20 cellular contexts compared by ENCODE assay signal in the genomic region with DNA sequence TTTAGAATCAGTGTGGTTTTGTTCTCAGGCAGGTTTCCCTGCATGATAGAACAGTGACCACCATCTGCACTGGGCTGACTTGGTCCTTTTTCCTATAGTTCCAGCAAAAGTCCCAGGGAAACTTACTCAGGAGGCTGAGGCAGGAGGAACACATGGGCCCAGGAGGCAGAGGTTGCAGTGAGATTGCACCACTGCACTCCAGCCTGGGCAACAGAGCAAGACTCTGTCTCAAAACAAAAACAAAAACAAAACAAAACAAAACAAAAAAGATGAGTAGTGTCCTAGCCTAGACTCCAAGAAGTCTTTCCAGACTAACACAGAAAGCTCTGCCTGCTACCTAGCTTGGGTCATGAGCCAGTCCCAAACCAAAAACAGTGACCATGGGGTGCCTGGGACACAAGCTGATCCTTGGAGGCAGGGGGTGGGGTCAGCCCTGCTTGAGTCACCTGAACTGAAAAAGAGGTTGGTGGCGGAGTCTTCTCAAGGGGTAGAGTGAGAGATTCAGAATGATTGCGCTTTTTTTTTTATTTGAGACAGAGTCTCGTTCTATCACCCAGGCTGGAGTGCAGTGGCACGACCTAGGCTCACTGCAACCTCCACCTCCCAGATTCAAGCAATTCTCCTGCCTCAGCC. TPM values are rescaled to one million over a fixed set of nuclear protein-coding genes. Genes with fewer than 3 reads are reported as not detected.
A peak's percentile ranks its signal among the peaks of the same experiment; 100 is the strongest.
DNase-seq lines count a peak whose midpoint lies in the region; ATAC-seq, FAIRE-seq and TF ChIP-seq lines count a peak whose summit lies in the region.
"Had no signal": no experiment of that assay in that cellular context is flagged by ENCODE, and none has a peak within 500 bp of the region (broad histone marks: within the 10 kb centered on the region; RNA-seq: fewer than 3 reads in every experiment).

No MANE protein-coding gene starts in this region.

- no peaks in the 10 kb centered on the region for H3K27me3 ChIP-seq in K562 (ENCODE audit: control insufficient read depth in 2 of 2, insufficient read depth in 2 of 2, low read length in 2 of 2)
- H3K27me3 ChIP-seq: BLaER1 treated with 17β-estradiol and CSF1 and Interleukin-3, amounts not matched to agents 10 nM and 100 nM had no signal

- intact Hi-C loops in activated CD8-positive, alpha-beta T cell treated with anti-CD3 and anti-CD28 coated beads for 36 hours (cut with micrococcal nuclease), result no loop called here
- intact Hi-C loops in K562 (cut with micrococcal nuclease), result no loop called here

- peak overlapping the region; percentile 48; the same call in 1 of the 2 replicates for H3K4me2 ChIP-seq in K562 (ENCODE audit: insufficient read depth, low read length)
- H3K4me2 ChIP-seq: BLaER1 treated with 17β-estradiol and CSF1 and Interleukin-3, amounts not matched to agents 10 nM and 100 nM had no signal

- peak overlapping the region; percentile 83 for H2AFZ ChIP-seq in K562 (ENCODE audit: low read depth, low read length)

- peak overlapping the region; percentile 10 to 31; a peak in 3 of 4 replicates for H3K9ac ChIP-seq in K562 (ENCODE audit: insufficient read depth in 1 of 2, low read depth in 2 of 2, low read length in 2 of 2)
- H3K9ac ChIP-seq: BLaER1 treated with 17β-estradiol and CSF1 and Interleukin-3, amounts not matched to agents 10 nM and 100 nM had no signal

- H3K9me3 Mint-ChIP-seq in activated CD8-positive, alpha-beta T cell treated with anti-CD3 and anti-CD28 coated beads for 36 hours, result no peaks in the 10 kb centered on the region
- no peaks in the 10 kb centered on the region for H3K9me3 Mint-ChIP-seq in activated CD8-positive, alpha-beta T cell treated with anti-CD3 and anti-CD28 coated beads, Interleukin-2, amount 10 ng/mL, durations not matched to agents 7 days and 5 days (ENCODE audit: insufficient read depth)
- H3K9me3 Mint-ChIP-seq in neural crest cell, result no peaks in the 10 kb centered on the region
- H3K9me3 Mint-ChIP-seq: CD8-positive, alpha-beta T cell had no signal

- H3K4me1 ChIP-seq in HEK293 (ENCODE audit: control insufficient read depth, insufficient read depth, low read length) (no peaks in the 10 kb centered on the region), K562 (replicated peaks in 1 of 2; ENCODE audit: control insufficient read depth in 2 of 2, insufficient read depth in 2 of 2, low read length in 2 of 2) (peaks cover 6 to 12% of the 10 kb centered on the region in 2 experiments; a peak in 3 of 5 replicates)

- ATAC-seq in activated CD8-positive, alpha-beta T cell treated with anti-CD3 and anti-CD28 coated beads for 36 hours, result peak; percentile 39
- ATAC-seq in activated CD8-positive, alpha-beta T cell treated with anti-CD3 and anti-CD28 coated beads, Interleukin-2, amount 10 ng/mL, durations not matched to agents 7 days and 5 days, result no peak
- ATAC-seq in K562 (peak; percentile 59), HG03457 (IDR thresholded peaks at IDR 0.05; ENCODE audit: unreplicated experiment) (no peak)
- ATAC-seq: CD8-positive, alpha-beta T cell; HCT116 had no signal

- POLR2A ChIA-PET in activated CD8-positive, alpha-beta T cell treated with anti-CD3 and anti-CD28 coated beads for 36 hours (lab: Charles Lee), result interaction anchor here (0.6 kb wide), 1 partner anchor 15 kb away, joined by 4 read pairs; no protein-coding TSS in a partner anchor
- POLR2A ChIA-PET in activated CD8-positive, alpha-beta T cell treated with anti-CD3 and anti-CD28 coated beads, Interleukin-2, amount 10 ng/mL, durations not matched to agents 7 days and 5 days (lab: Charles Lee), result no interaction called here
- POLR2A ChIA-PET in HEK293 (lab: Yijun Ruan, JAX) (no interaction called here), K562 (lab: Yijun Ruan, JAX) (interaction anchor here (0.5 to 1.5 kb wide), 5 partner anchors 7 to 322 kb away, joined by 3 to 5 read pairs (median 3); a partner anchor contains a TSS)

- no peaks in the 10 kb centered on the region for H3K9me3 ChIP-seq in HEK293 (ENCODE audit: control insufficient read depth, insufficient read depth, low read depth, low read length)
- H3K9me3 ChIP-seq in K562 (replicated peaks; ENCODE audit: control insufficient read depth, insufficient read depth, low read depth, low read length), result no peaks in the 10 kb centered on the region
- H3K9me3 ChIP-seq: BLaER1 treated with 17β-estradiol and CSF1 and Interleukin-3, amounts not matched to agents 10 nM and 100 nM had no signal

- 83% methylated on average over 2 of the region's 4 CpGs for whole genome bisulfite sequencing in K562 (ENCODE audit: insufficient coverage, low coverage, missing lambda C conversion rate)

- no peak for TF ChIP-seq RAD21 in K562 (CRISPR knock-in tag; conservative IDR thresholded peaks at IDR 0.05 in 1 of 2, IDR thresholded peaks at IDR 0.05 in 1 of 2)

- no peaks in the 10 kb centered on the region for H3K36me3 Mint-ChIP-seq in activated CD8-positive, alpha-beta T cell treated with anti-CD3 and anti-CD28 coated beads for 36 hours (ENCODE audit: low read depth)
- H3K36me3 Mint-ChIP-seq in activated CD8-positive, alpha-beta T cell treated with anti-CD3 and anti-CD28 coated beads, Interleukin-2, amount 10 ng/mL, durations not matched to agents 7 days and 5 days (ENCODE audit: low read depth), result no peaks in the 10 kb centered on the region
- no peaks in the 10 kb centered on the region for H3K36me3 Mint-ChIP-seq in neural crest cell (ENCODE audit: low read depth)
- H3K36me3 Mint-ChIP-seq: CD8-positive, alpha-beta T cell had no signal

- H4K20me1 ChIP-seq in K562 (replicated peaks; ENCODE audit: control insufficient read depth, insufficient read depth, low read length), result no peaks in the 10 kb centered on the region
- H4K20me1 ChIP-seq: BLaER1 treated with 17β-estradiol and CSF1 and Interleukin-3, amounts not matched to agents 10 nM and 100 nM had no signal

- BruUV-seq in K562 (replicated peaks; lab: Mats Ljungman, UMichigan), result no TSS peak

- TF ChIP-seq CTCF in activated CD8-positive, alpha-beta T cell treated with anti-CD3 and anti-CD28 coated beads for 36 hours (IDR thresholded peaks at IDR 0.05), result no peak
- TF ChIP-seq CTCF in HEK293 (tag by site-specific recombination; IDR thresholded peaks at IDR 0.05) (no peak), K562 (IDR thresholded peaks at IDR 0.05 in 2 of 3, conservative IDR thresholded peaks at IDR 0.05 in 1 of 3; ENCODE audit: insufficient read depth in 2 of 3, low read depth in 1 of 3, low read length in 3 of 3) (no peak), neural crest cell (conservative IDR thresholded peaks at IDR 0.05) (no peak)

- TF ChIP-seq EP300 in K562 (IDR thresholded peaks at IDR 0.05; ENCODE audit: low read length), result no peak

- no peaks in the 10 kb centered on the region for H3K36me3 ChIP-seq in HEK293 (ENCODE audit: control insufficient read depth in 2 of 2, insufficient read depth in 1 of 2, low read length in 2 of 2)
- H3K36me3 ChIP-seq in K562 (ENCODE audit: control insufficient read depth, insufficient read depth, low read length), result no peaks in the 10 kb centered on the region
- H3K36me3 ChIP-seq: BLaER1 treated with 17β-estradiol and CSF1 and Interleukin-3, amounts not matched to agents 10 nM and 100 nM had no signal

- H3K27me3 Mint-ChIP-seq in activated CD8-positive, alpha-beta T cell treated with anti-CD3 and anti-CD28 coated beads for 36 hours, result no peaks in the 10 kb centered on the region
- H3K27me3 Mint-ChIP-seq in activated CD8-positive, alpha-beta T cell treated with anti-CD3 and anti-CD28 coated beads, Interleukin-2, amount 10 ng/mL, durations not matched to agents 7 days and 5 days (ENCODE audit: low read depth), result peaks cover 11% of the 10 kb centered on the region
- no peaks in the 10 kb centered on the region for H3K27me3 Mint-ChIP-seq in neural crest cell (ENCODE audit: low read depth)

- H3K4me3 ChIP-seq in HEK293 (ENCODE audit: low read depth, low read length), result no peak overlapping the region
- no peak overlapping the region for H3K4me3 ChIP-seq in K562
- H3K4me3 ChIP-seq: BLaER1 treated with 17β-estradiol and CSF1 and Interleukin-3, amounts not matched to agents 10 nM and 100 nM had no signal

- H3K4me1 Mint-ChIP-seq in activated CD8-positive, alpha-beta T cell treated with anti-CD3 and anti-CD28 coated beads for 36 hours (ENCODE audit: low read depth), result peaks cover 9% of the 10 kb centered on the region
- H3K4me1 Mint-ChIP-seq in activated CD8-positive, alpha-beta T cell treated with anti-CD3 and anti-CD28 coated beads, Interleukin-2, amount 10 ng/mL, durations not matched to agents 7 days and 5 days (ENCODE audit: low read depth), result no peaks in the 10 kb centered on the region
- H3K4me1 Mint-ChIP-seq in neural crest cell, result peaks cover 20% of the 10 kb centered on the region
- H3K4me1 Mint-ChIP-seq: B cell had no signal

- H3K27ac Mint-ChIP-seq in activated CD8-positive, alpha-beta T cell treated with anti-CD3 and anti-CD28 coated beads for 36 hours, result no peak overlapping the region
- H3K27ac Mint-ChIP-seq in activated CD8-positive, alpha-beta T cell treated with anti-CD3 and anti-CD28 coated beads, Interleukin-2, amount 10 ng/mL, durations not matched to agents 7 days and 5 days, result no peak overlapping the region
- H3K27ac Mint-ChIP-seq in neural crest cell (ENCODE audit: unreplicated experiment), result peak overlapping the region; percentile 90
- H3K27ac Mint-ChIP-seq: B cell; CD8-positive, alpha-beta T cell had no signal

- no peak for DNase-seq in activated CD8-positive, alpha-beta T cell treated with anti-CD3 and anti-CD28 coated beads for 36 hours
- no peak for DNase-seq in activated CD8-positive, alpha-beta T cell treated with anti-CD3 and anti-CD28 coated beads, Interleukin-2, amount 10 ng/mL, durations not matched to agents 7 days and 5 days
- peak in 1 of 4 experiments; percentile 24 for DNase-seq in K562 (ENCODE audit: extremely low read depth in 1 of 4, low spot score in 3 of 4)
- DNase-seq in neural crest cell (ENCODE audit: low read depth, low spot score), result no peak
- DNase-seq in pons (ENCODE audit: low spot score), result no peak
- no peak for DNase-seq in OCI-M1 (lab: John Stamatoyannopoulos, UW)
- DNase-seq: CD8-positive, alpha-beta T cell; COR-L47; DMS 273 treated with DMSO at 0.1 percent for 48 hours; DMS53; GOT3; H7 had no signal

- no peak overlapping the region for H3K4me3 Mint-ChIP-seq in activated CD8-positive, alpha-beta T cell treated with anti-CD3 and anti-CD28 coated beads for 36 hours
- no peak overlapping the region for H3K4me3 Mint-ChIP-seq in activated CD8-positive, alpha-beta T cell treated with anti-CD3 and anti-CD28 coated beads, Interleukin-2, amount 10 ng/mL, durations not matched to agents 7 days and 5 days
- no peak overlapping the region for H3K4me3 Mint-ChIP-seq in neural crest cell
- H3K4me3 Mint-ChIP-seq: B cell; CD8-positive, alpha-beta T cell had no signal

- no peak for TF ChIP-seq POLR2A in K562 (conservative IDR thresholded peaks at IDR 0.05)

- H3K79me2 ChIP-seq in K562 (ENCODE audit: control insufficient read depth, insufficient read depth, low read length), result no peaks in the 10 kb centered on the region

- in situ Hi-C loops in K562 (cut with MboI), result no loop called here

- CTCF ChIA-PET in activated CD8-positive, alpha-beta T cell treated with anti-CD3 and anti-CD28 coated beads for 36 hours (lab: Charles Lee), result no interaction called here
- CTCF ChIA-PET in activated CD8-positive, alpha-beta T cell treated with anti-CD3 and anti-CD28 coated beads, Interleukin-2, amount 10 ng/mL, durations not matched to agents 7 days and 5 days (lab: Charles Lee), result interaction anchor here (1.1 to 1.5 kb wide), 3 partner anchors 9 to 269 kb away, joined by 3 read pairs; no protein-coding TSS in a partner anchor
- CTCF ChIA-PET in HEK293 (lab: Yijun Ruan, JAX) (interaction anchor here (0.6 kb wide), 1 partner anchor 319 kb away, joined by 3 read pairs; no protein-coding TSS in a partner anchor), K562 (lab: Yijun Ruan, JAX; ENCODE audit: low intra/inter-chr PET ratio) (interaction anchor here (0.6 kb wide), 1 partner anchor 160 kb away, joined by 3 read pairs; no protein-coding TSS in a partner anchor)

- no peaks in the 10 kb centered on the region for H3K9me1 ChIP-seq in K562 (ENCODE audit: control insufficient read depth, insufficient read depth, low read length)

- no peak for FAIRE-seq in K562 (lab: Jason Lieb, UNC)
- FAIRE-seq: G401.6, GM12892, GM18507 had no signal

- H3K27ac ChIP-seq in HEK293 (ENCODE audit: extremely low read depth, low read depth, low read length) (no peak overlapping the region), K562 (ENCODE audit: extremely low read depth, low read depth, low read length) (peak overlapping the region; percentile 66; the same call in 2 of the 3 replicates)
- H3K27ac ChIP-seq: BLaER1 treated with 17β-estradiol and CSF1 and Interleukin-3, amounts not matched to agents 10 nM and 100 nM had no signal

RNA-seq across cellular contexts. Expression of a gene that starts 7.4 kb away (rescaled TPM):
- total RNA-seq in activated CD8-positive, alpha-beta T cell treated with anti-CD3 and anti-CD28 coated beads for 36 hours, result 10 to 100 TPM; 21.6 to 23.9 TPM
- total RNA-seq in activated CD8-positive, alpha-beta T cell treated with anti-CD3 and anti-CD28 coated beads, Interleukin-2, amount 10 ng/mL, durations not matched to agents 7 days and 5 days, result 10 to 100 TPM; 29.9 to 36.1 TPM
- total RNA-seq in K562 (2011; cell fraction: chromatin; rRNA removed; ENCODE audit: low replicate concordance), result 262 and 366 TPM in 2 replicates
- 161 and 181 TPM in 2 replicates for total RNA-seq in K562 (2011; cell fraction: nucleolus; rRNA removed)
- 245 and 254 TPM in 2 replicates for total RNA-seq in K562 (2011; cell fraction: nucleoplasm; rRNA removed)
- total RNA-seq in K562 (2014; rRNA removed) (26.1 and 29.7 TPM in 2 replicates), K562 (2014; rRNA removed; fragmentation: Illumina TruSeq; extraction: Trizol) (37.8 and 39.3 TPM in 2 replicates), K562 (2015; rRNA removed; fragmentation: Illumina TruSeq; extraction: Trizol) (30.3 and 32.9 TPM in 2 replicates), K562 (2021) (36.8 and 38.8 TPM in 2 replicates), neural crest cell (50.4 and 51.4 TPM in 2 replicates)
- polyA plus RNA-seq in K562 (2011; rRNA removed) (54.0 and 65.8 TPM in 2 replicates), K562 (2014; fragmentation: Illumina TruSeq; extraction: Trizol) (30.1 and 36.3 TPM in 2 replicates), K562 (2014; fragmentation: Nextera tagmentation; extraction: Ambion mirVana) (10 to 100 TPM; 21.1 to 27.6 TPM), K562 (2014; rRNA removed) (31.7 and 39.3 TPM in 2 replicates)
- 26.5 and 64.3 TPM in 2 replicates for polyA plus RNA-seq in K562 (2011; cell fraction: cytosol; rRNA removed)
- 109 and 145 TPM in 2 replicates for polyA plus RNA-seq in K562 (2011; cell fraction: nucleus; rRNA removed)
- polyA plus RNA-seq in K562 (2012), result 32.5 and 33.3 TPM in 2 replicates
- polyA minus RNA-seq in K562 (2011; rRNA and poly(A)+ RNA removed), result 85.9 and 89.7 TPM in 2 replicates
- polyA minus RNA-seq in K562 (2011; cell fraction: cytosol; rRNA and poly(A)+ RNA removed), result 20.3 and 25.1 TPM in 2 replicates
- polyA minus RNA-seq in K562 (2011; cell fraction: nucleus; rRNA and poly(A)+ RNA removed), result 52.8 and 79.3 TPM in 2 replicates

RNA-seq across cellular contexts. Expression of a gene that starts 14.6 kb away (rescaled TPM):
- total RNA-seq in activated CD8-positive, alpha-beta T cell treated with anti-CD3 and anti-CD28 coated beads for 36 hours, result 10 to 100 TPM; 71.6 to 81.5 TPM
- total RNA-seq in activated CD8-positive, alpha-beta T cell treated with anti-CD3 and anti-CD28 coated beads, Interleukin-2, amount 10 ng/mL, durations not matched to agents 7 days and 5 days, result 10 to 100 TPM; 60.1 to 69.7 TPM
- 306 and 323 TPM in 2 replicates for total RNA-seq in K562 (2011; cell fraction: chromatin; rRNA removed; ENCODE audit: low replicate concordance)
- 186 and 193 TPM in 2 replicates for total RNA-seq in K562 (2011; cell fraction: nucleolus; rRNA removed)
- total RNA-seq in K562 (2011; cell fraction: nucleoplasm; rRNA removed), result 291 and 382 TPM in 2 replicates
- total RNA-seq in K562 (2014; rRNA removed), result 65.1 and 69.0 TPM in 2 replicates
- 82.9 and 96.9 TPM in 2 replicates for total RNA-seq in K562 (2014; rRNA removed; fragmentation: Illumina TruSeq; extraction: Trizol)
- 71.3 and 74.0 TPM in 2 replicates for total RNA-seq in K562 (2015; rRNA removed; fragmentation: Illumina TruSeq; extraction: Trizol)
- total RNA-seq in K562 (2021), result 70.1 and 71.2 TPM in 2 replicates
- polyA plus RNA-seq in K562 (2011; rRNA removed), result 163 and 214 TPM in 2 replicates
- 96.8 and 210 TPM in 2 replicates for polyA plus RNA-seq in K562 (2011; cell fraction: cytosol; rRNA removed)
- polyA plus RNA-seq in K562 (2011; cell fraction: nucleus; rRNA removed), result 281 and 303 TPM in 2 replicates
- polyA plus RNA-seq in K562 (2012), result 81.2 and 169 TPM in 2 replicates
- 113 and 121 TPM in 2 replicates for polyA plus RNA-seq in K562 (2014; fragmentation: Illumina TruSeq; extraction: Trizol)
- 10 to 100 TPM; 58.7 to 75.4 TPM for polyA plus RNA-seq in K562 (2014; fragmentation: Nextera tagmentation; extraction: Ambion mirVana)
- 106 and 112 TPM in 2 replicates for polyA plus RNA-seq in K562 (2014; rRNA removed)
- 142 and 155 TPM in 2 replicates for polyA minus RNA-seq in K562 (2011; rRNA and poly(A)+ RNA removed)
- 53.3 and 56.5 TPM in 2 replicates for polyA minus RNA-seq in K562 (2011; cell fraction: cytosol; rRNA and poly(A)+ RNA removed)
- 62.3 and 102 TPM in 2 replicates for polyA minus RNA-seq in K562 (2011; cell fraction: nucleus; rRNA and poly(A)+ RNA removed)
- 43.2 and 44.5 TPM in 2 replicates for total RNA-seq in neural crest cell

RNA-seq across cellular contexts. Expression of a gene that starts 49.8 kb away (rescaled TPM):
- total RNA-seq in activated CD8-positive, alpha-beta T cell treated with anti-CD3 and anti-CD28 coated beads for 36 hours, result 1 to 10 TPM; 9.2 to 9.6 TPM
- 10 to 100 TPM; 13.4 to 13.7 TPM for total RNA-seq in activated CD8-positive, alpha-beta T cell treated with anti-CD3 and anti-CD28 coated beads, Interleukin-2, amount 10 ng/mL, durations not matched to agents 7 days and 5 days
- 21.5 and 24.2 TPM in 2 replicates for total RNA-seq in K562 (2011; cell fraction: chromatin; rRNA removed; ENCODE audit: low replicate concordance)
- 12.0 and 13.7 TPM in 2 replicates for total RNA-seq in K562 (2011; cell fraction: nucleolus; rRNA removed)
- total RNA-seq in K562 (2011; cell fraction: nucleoplasm; rRNA removed), result 16.7 and 20.5 TPM in 2 replicates
- 5.9 and 8.0 TPM in 2 replicates for total RNA-seq in K562 (2014; rRNA removed)
- total RNA-seq in K562 (2014; rRNA removed; fragmentation: Illumina TruSeq; extraction: Trizol), result 5.2 and 5.9 TPM in 2 replicates
- total RNA-seq in K562 (2015; rRNA removed; fragmentation: Illumina TruSeq; extraction: Trizol), result 5.0 and 5.7 TPM in 2 replicates
- total RNA-seq in K562 (2021), result 10.8 and 13.9 TPM in 2 replicates
- 9.7 and 9.9 TPM in 2 replicates for polyA plus RNA-seq in K562 (2011; rRNA removed)
- 5.5 and 6.0 TPM in 2 replicates for polyA plus RNA-seq in K562 (2011; cell fraction: cytosol; rRNA removed)
- 9.9 and 10.9 TPM in 2 replicates for polyA plus RNA-seq in K562 (2011; cell fraction: nucleus; rRNA removed)
- 7.2 and 11.0 TPM in 2 replicates for polyA plus RNA-seq in K562 (2012)
- polyA plus RNA-seq in K562 (2014; fragmentation: Illumina TruSeq; extraction: Trizol), result 8.9 and 9.1 TPM in 2 replicates
- polyA plus RNA-seq in K562 (2014; fragmentation: Nextera tagmentation; extraction: Ambion mirVana), result 1 to 10 TPM; 1.6 to 1.8 TPM
- polyA plus RNA-seq in K562 (2014; rRNA removed), result 7.9 and 8.5 TPM in 2 replicates
- 9.7 and 9.9 TPM in 2 replicates for polyA minus RNA-seq in K562 (2011; rRNA and poly(A)+ RNA removed)
- polyA minus RNA-seq in K562 (2011; cell fraction: cytosol; rRNA and poly(A)+ RNA removed), result 5.0 and 9.4 TPM in 2 replicates
- polyA minus RNA-seq in K562 (2011; cell fraction: nucleus; rRNA and poly(A)+ RNA removed), result 4.4 and 7.4 TPM in 2 replicates
- total RNA-seq in neural crest cell, result 54.4 and 55.2 TPM in 2 replicates

Comparison
In these comparisons a context has a peak if more than half of its experiments do, and no peak if none do; other contexts are left out.
1. ATAC-seq: peak in activated CD8-positive, alpha-beta T cell treated with anti-CD3 and anti-CD28 coated beads for 36 hours (single experiment) and K562 (single experiment); none in activated CD8-positive, alpha-beta T cell treated with anti-CD3 and anti-CD28 coated beads, Interleukin-2, amount 10 ng/mL, durations not matched to agents 7 days and 5 days (single experiment) and HG03457 (single experiment).
2. POLR2A ChIA-PET loops: an anchor here in activated CD8-positive, alpha-beta T cell treated with anti-CD3 and anti-CD28 coated beads for 36 hours (0.6 kb wide) and K562 (0.5 to 1.5 kb wide); none called in activated CD8-positive, alpha-beta T cell treated with anti-CD3 and anti-CD28 coated beads, Interleukin-2, amount 10 ng/mL, durations not matched to agents 7 days and 5 days and HEK293.